Comparison of ENCODE assay signal across 31 cellular contexts in genomic region chr11:117834838-117835443, GRCh38. TPM values are rescaled to one million over a fixed set of nuclear protein-coding genes. Genes with fewer than 3 reads are reported as not detected.
A peak's percentile ranks its signal among the peaks of the same experiment; 100 is the strongest.
DNase-seq lines count a peak whose midpoint lies in the region; ATAC-seq, FAIRE-seq and TF ChIP-seq lines count a peak whose summit lies in the region.
"Had no signal": no experiment of that assay in that cellular context is flagged by ENCODE, and none has a peak within 500 bp of the region (broad histone marks: within the 10 kb centered on the region; RNA-seq: fewer than 3 reads in every experiment).

No MANE protein-coding gene starts in this region.

- peak overlapping the region; percentile 52 to 60 for H3K4me3 ChIP-seq in kidney (ENCODE audit: low read length in 2 of 2)
- no peak overlapping the region for H3K4me3 ChIP-seq in testis
- H3K4me3 ChIP-seq: gastrocnemius medialis, mucosa of descending colon, PC-9, uterus had no signal

- H3K27me3 ChIP-seq in testis: no peaks in the 10 kb centered on the region
- H3K27me3 ChIP-seq: gastrocnemius medialis, uterus had no signal

- no peaks in the 10 kb centered on the region for H3K9me3 ChIP-seq in kidney (ENCODE audit: control insufficient read depth in 1 of 2, low read length in 2 of 2)
- no peaks in the 10 kb centered on the region for H3K9me3 ChIP-seq in testis
- H3K9me3 ChIP-seq: gastrocnemius medialis, mucosa of descending colon, uterus had no signal

- 94% methylated on average over 17 of the region's 17 CpGs for WGBS in testis, 2 donors

- H3K36me3 Mint-ChIP-seq in activated T-cell treated with anti-CD3 and anti-CD28 coated beads, Interleukin-2, amount 50 U/mL, for 24 hours (ENCODE audit: low read depth): no peaks in the 10 kb centered on the region
- H3K36me3 Mint-ChIP-seq in natural killer cell: no peaks in the 10 kb centered on the region
- H3K36me3 Mint-ChIP-seq: CD8-positive, alpha-beta T cell; natural killer cell treated with Interleukin-12 subunit alpha and Interleukin-12 subunit beta and Interleukin-15 and Interleukin-18, amount 100 ng/mL, for 72 hours had no signal

- H3K27ac ChIP-seq in kidney (ENCODE audit: low read depth in 2 of 2, low read length in 2 of 2) (peak overlapping the region; percentile 88 to 93), testis (no peak overlapping the region)
- H3K27ac ChIP-seq: PC-9, uterus had no signal

- TF ChIP-seq CTCF in kidney (IDR thresholded peaks at IDR 0.05; ENCODE audit: borderline replicate concordance, extremely low read depth, insufficient read depth) (no peak), testis (IDR thresholded peaks at IDR 0.05) (no peak), natural killer cell (IDR thresholded peaks at IDR 0.05) (no peak)

- H3K4me1 Mint-ChIP-seq in activated T-cell treated with anti-CD3 and anti-CD28 coated beads, Interleukin-2, amount 50 U/mL, for 24 hours (ENCODE audit: low read depth): peaks cover 23% of the 10 kb centered on the region
- peaks cover 10 to 33% of the 10 kb centered on the region in 2 donors for H3K4me1 Mint-ChIP-seq in natural killer cell

- DNase-seq in activated T-cell treated with anti-CD3 and anti-CD28 coated beads, Interleukin-2, amount 50 U/mL, for 48 hours: peak; percentile 8 to 12
- no peak for DNase-seq in activated T-cell treated with anti-CD3 and anti-CD28 coated beads, Interleukin-2, amount 50 U/mL, for 24 hours
- DNase-seq in SK-MEL-5 (ENCODE audit: low read depth, low spot score) (peak; percentile 65), kidney (peak; percentile 61), testis (peak; percentile 12), NCI-H1105 treated with DMSO at 0.1 percent for 48 hours (lab: John Stamatoyannopoulos, UW) (no peak), NCI-H2029 treated with DMSO at 0.1 percent for 48 hours (lab: John Stamatoyannopoulos, UW) (no peak), natural killer cell (no peak)
- DNase-seq: activated CD4-positive, alpha-beta T cell treated with anti-CD3 and anti-CD28 coated beads for 36 hours; activated gamma-delta T cell treated with Interleukin-2 at 50 U/mL for 16 hours; activated naive CD8-positive, alpha-beta T cell treated with anti-CD3 and anti-CD28 coated beads, Interleukin-2, amount 50 U/mL, for 24 hours; dermis blood vessel endothelial cell; EL; HFFc6; NCI-H1105; NCI-H187 treated with DMSO at 0.1 percent for 48 hours; NCI-H510A treated with DMSO at 0.1 percent for 48 hours; PC-9; stimulated activated naive CD4-positive, alpha-beta T cell; T-helper 2 cell had no signal

- H3K4me1 ChIP-seq in kidney (ENCODE audit: control insufficient read depth in 1 of 2, insufficient read depth in 1 of 2, low read depth in 1 of 2, low read length in 2 of 2): peaks cover 17 to 23% of the 10 kb centered on the region in 2 donors
- H3K4me1 ChIP-seq in testis: peaks cover 41% of the 10 kb centered on the region
- H3K4me1 ChIP-seq: uterus had no signal

- H3K27ac Mint-ChIP-seq in activated T-cell treated with anti-CD3 and anti-CD28 coated beads, Interleukin-2, amount 50 U/mL, for 24 hours: no peak overlapping the region
- H3K27ac Mint-ChIP-seq in natural killer cell: no peak overlapping the region
- H3K27ac Mint-ChIP-seq: activated CD4-positive, alpha-beta T cell treated with anti-CD3 and anti-CD28 coated beads for 36 hours; activated naive CD8-positive, alpha-beta T cell treated with anti-CD3 and anti-CD28 coated beads, Interleukin-2, amount 50 U/mL, for 24 hours; CD8-positive, alpha-beta T cell; HFFc6; natural killer cell treated with Interleukin-12 subunit alpha and Interleukin-12 subunit beta and Interleukin-15 and Interleukin-18, amount 100 ng/mL, for 72 hours had no signal

- no peaks in the 10 kb centered on the region for H3K9me3 Mint-ChIP-seq in activated T-cell treated with anti-CD3 and anti-CD28 coated beads, Interleukin-2, amount 50 U/mL, for 24 hours
- no peaks in the 10 kb centered on the region for H3K9me3 Mint-ChIP-seq in natural killer cell
- H3K9me3 Mint-ChIP-seq: activated naive CD8-positive, alpha-beta T cell treated with anti-CD3 and anti-CD28 coated beads, Interleukin-2, amount 50 U/mL, for 24 hours; CD8-positive, alpha-beta T cell; central memory CD8-positive, alpha-beta T cell; HFFc6; natural killer cell treated with Interleukin-12 subunit alpha and Interleukin-12 subunit beta and Interleukin-15 and Interleukin-18, amount 100 ng/mL, for 72 hours had no signal

- in situ Hi-C loops in SK-MEL-5 (cut with HindIII; ENCODE audit: low pct_unique_long_range_greater_than_20kb, low sequenced_read_pairs): no loop called here

- peak overlapping the region; percentile 26 to 95 for H3K9ac ChIP-seq in kidney (ENCODE audit: low read length in 2 of 2)

- no peak for ATAC-seq in natural killer cell
- ATAC-seq: activated CD4-positive, alpha-beta T cell treated with anti-CD3 and anti-CD28 coated beads for 36 hours; activated naive CD8-positive, alpha-beta T cell treated with anti-CD3 and anti-CD28 coated beads, Interleukin-2, amount 50 U/mL, for 24 hours; CD8-positive, alpha-beta T cell; mucosa of descending colon; natural killer cell treated with Interleukin-12 subunit alpha and Interleukin-12 subunit beta and Interleukin-15 and Interleukin-18, amount 100 ng/mL, for 72 hours; Right ventricle myocardium inferior had no signal

- FAIRE-seq in kidney (lab: Jason Lieb, UNC): no peak
- FAIRE-seq: A204.1, astrocyte, H1 had no signal

- no peak for TF ChIP-seq POLR2A in testis (IDR thresholded peaks at IDR 0.05)

- peaks cover 2 to 4% of the 10 kb centered on the region in 2 donors for H3K36me3 ChIP-seq in kidney (ENCODE audit: control insufficient read depth in 1 of 2, insufficient read depth in 2 of 2, low read length in 2 of 2)
- no peaks in the 10 kb centered on the region for H3K36me3 ChIP-seq in testis (ENCODE audit: low read depth, missing control alignments)
- H3K36me3 ChIP-seq: gastrocnemius medialis, uterus had no signal

- intact Hi-C loops in kidney (cut with DNase I) (no loop called here), testis (cut with DNase I; ENCODE audit: low total_unique reads) (no loop called here), natural killer cell (cut with micrococcal nuclease) (no loop called here)

- no peak overlapping the region for H3K4me3 Mint-ChIP-seq in activated T-cell treated with anti-CD3 and anti-CD28 coated beads, Interleukin-2, amount 50 U/mL, for 24 hours
- no peak overlapping the region for H3K4me3 Mint-ChIP-seq in natural killer cell
- H3K4me3 Mint-ChIP-seq: activated CD4-positive, alpha-beta T cell treated with anti-CD3 and anti-CD28 coated beads for 36 hours; activated naive CD8-positive, alpha-beta T cell treated with anti-CD3 and anti-CD28 coated beads, Interleukin-2, amount 50 U/mL, for 24 hours; CD8-positive, alpha-beta T cell; central memory CD8-positive, alpha-beta T cell; HFFc6; natural killer cell treated with Interleukin-12 subunit alpha and Interleukin-12 subunit beta and Interleukin-15 and Interleukin-18, amount 100 ng/mL, for 72 hours had no signal

- H3K27me3 Mint-ChIP-seq in activated T-cell treated with anti-CD3 and anti-CD28 coated beads, Interleukin-2, amount 50 U/mL, for 24 hours: no peaks in the 10 kb centered on the region
- H3K27me3 Mint-ChIP-seq in natural killer cell (ENCODE audit: low read depth in 2 of 2): peaks cover 0 to 14% of the 10 kb centered on the region in 2 donors
- H3K27me3 Mint-ChIP-seq: activated CD4-positive, alpha-beta T cell treated with anti-CD3 and anti-CD28 coated beads for 36 hours; activated naive CD8-positive, alpha-beta T cell treated with anti-CD3 and anti-CD28 coated beads, Interleukin-2, amount 50 U/mL, for 24 hours had no signal

RNA-seq across cellular contexts. Expression of gene FXYD2, which starts 10.4 kb away (rescaled TPM):
- not detected in 2 replicates for total RNA-seq in SK-MEL-5 (2014; rRNA removed; shearing (Covaris generic))
- not detected in 2 replicates for polyA plus RNA-seq in SK-MEL-5 (2015; cell fraction: cytosol; rRNA removed)
- polyA plus RNA-seq in SK-MEL-5 (2015; cell fraction: nucleus; rRNA removed): not detected in 2 replicates
- total RNA-seq in kidney (2,527 TPM), testis (1 to 10 TPM; 5.3 to 7.6 TPM), natural killer cell (under 1 TPM in 2 of 3 donors, not detected in 1; 0.75 to 0.78 TPM)
- polyA plus RNA-seq in kidney (ENCODE audit: insufficient read depth, low read depth, low replicate concordance) (9,664 TPM), testis (ENCODE audit: insufficient read depth, low read depth, low replicate concordance) (8.3 TPM)
- total RNA-seq: astrocyte, PC-9 had no signal

RNA-seq across cellular contexts. Expression of gene DSCAML1, which starts 37.9 kb away (rescaled TPM):
- total RNA-seq in SK-MEL-5 (2014; rRNA removed; shearing (Covaris generic)): not detected in 2 replicates
- polyA plus RNA-seq in SK-MEL-5 (2015; cell fraction: cytosol; rRNA removed): not detected in 2 replicates
- polyA plus RNA-seq in SK-MEL-5 (2015; cell fraction: nucleus; rRNA removed): not detected in 2 replicates
- total RNA-seq in kidney: 17.3 TPM
- 0.95 TPM for polyA plus RNA-seq in kidney (ENCODE audit: insufficient read depth, low read depth, low replicate concordance)
- total RNA-seq in testis: 1 to 10 TPM; 3.0 to 6.1 TPM
- polyA plus RNA-seq in testis (ENCODE audit: insufficient read depth, low read depth, low replicate concordance): 1.6 TPM
- total RNA-seq in natural killer cell: under 1 TPM in 1 of 3 donors, not detected in 2; 0.66 TPM
- total RNA-seq: HFFc6, HT-29, PC-9 had no signal

RNA-seq across cellular contexts. Expression of gene FXYD6, which starts 41.5 kb away (rescaled TPM):
- 5.4 and 6.4 TPM in 2 replicates for total RNA-seq in SK-MEL-5 (2014; rRNA removed; shearing (Covaris generic))
- 4.0 TPM in 2 replicates for polyA plus RNA-seq in SK-MEL-5 (2015; cell fraction: cytosol; rRNA removed)
- polyA plus RNA-seq in SK-MEL-5 (2015; cell fraction: nucleus; rRNA removed): 2.0 and 7.1 TPM in 2 replicates
- total RNA-seq in kidney (62.7 TPM), testis (100 to 1,000 TPM; 191 to 439 TPM), natural killer cell (under 1 TPM in 2 of 3 donors, not detected in 1; 0.20 to 0.90 TPM)
- polyA plus RNA-seq in kidney (ENCODE audit: insufficient read depth, low read depth, low replicate concordance) (57.8 TPM), testis (ENCODE audit: insufficient read depth, low read depth, low replicate concordance) (186 TPM)
- total RNA-seq: CD8-positive, alpha-beta T cell; HFFc6; HT-29; natural killer cell treated with Interleukin-12 subunit alpha and Interleukin-12 subunit beta and Interleukin-15 and Interleukin-18, amount 100 ng/mL, for 72 hours had no signal

Comparison
In these comparisons a context has a peak if more than half of its experiments do, and no peak if none do; other contexts are left out.
1. DNase-seq: peak in activated T-cell treated with anti-CD3 and anti-CD28 coated beads, Interleukin-2, amount 50 U/mL, for 48 hours (2 of 2), SK-MEL-5 (single experiment), kidney (single experiment) and testis (single experiment); none in activated T-cell treated with anti-CD3 and anti-CD28 coated beads, Interleukin-2, amount 50 U/mL, for 24 hours (single experiment), NCI-H1105 treated with DMSO at 0.1 percent for 48 hours (single experiment), NCI-H2029 treated with DMSO at 0.1 percent for 48 hours (single experiment) and natural killer cell (single experiment).
2. H3K27ac ChIP-seq: peak in kidney (2 of 2); none in testis (0 of 2).
3. H3K4me3 ChIP-seq: peak in kidney (2 of 2); none in testis (0 of 2).
4. RNA of gene FXYD2, which starts 10.4 kb away (total RNA-seq): 2,527 TPM in kidney (single experiment); 5.3 to 7.6 TPM in testis, 0.75 to 0.78 TPM in natural killer cell and not detected in SK-MEL-5; every median in the first group is over 100 times any median in the second.